17 cellular contexts compared by ENCODE assay signal in genomic region chr5:161421067-161421466, GRCh38.
"Had no signal": no experiment of that assay in that cellular context is flagged by ENCODE, and none has a peak within 500 bp of the region (broad histone marks: within the 10 kb centered on the region; RNA-seq: fewer than 3 reads in every experiment).

No MANE protein-coding gene starts in this region.

- H3K4me1 ChIP-seq: pancreas, suprapubic skin, thyroid gland had no signal

- H3K36me3 ChIP-seq: pancreas, suprapubic skin, thyroid gland had no signal

- H3K27me3 ChIP-seq: hepatocyte, pancreas, suprapubic skin, thyroid gland had no signal

- DNase-seq: effector CD4-positive, alpha-beta T cell; foreskin melanocyte; head of caudate nucleus; left colon; left ventricle myocardium superior; naive thymus-derived CD4-positive, alpha-beta T cell; nephron progenitor cell; nucleus accumbens; pancreas; right cardiac atrium; small intestine; stimulated activated CD4-positive, alpha-beta T cell treated with anti-CD3 and anti-CD28 coated beads, Interleukin-12 subunit alpha, Interleukin-12 subunit beta, amount 100 ng/mL, for 4 hours; stimulated activated naive CD4-positive, alpha-beta T cell treated with Interleukin-2 at 50 U/mL for 16 hours; thyroid gland had no signal

- H3K4me3 ChIP-seq: coronary artery, hepatocyte, pancreas, suprapubic skin, thyroid gland had no signal

- H3K9me3 ChIP-seq: pancreas, thyroid gland had no signal

- H3K27ac ChIP-seq: coronary artery, hepatocyte, pancreas, suprapubic skin, thyroid gland had no signal

- ATAC-seq: left colon; left ventricle myocardium superior; naive thymus-derived CD4-positive, alpha-beta T cell; pancreas; right cardiac atrium had no signal
